ENCODE assay signal across 1 cellular context in the genomic region with DNA sequence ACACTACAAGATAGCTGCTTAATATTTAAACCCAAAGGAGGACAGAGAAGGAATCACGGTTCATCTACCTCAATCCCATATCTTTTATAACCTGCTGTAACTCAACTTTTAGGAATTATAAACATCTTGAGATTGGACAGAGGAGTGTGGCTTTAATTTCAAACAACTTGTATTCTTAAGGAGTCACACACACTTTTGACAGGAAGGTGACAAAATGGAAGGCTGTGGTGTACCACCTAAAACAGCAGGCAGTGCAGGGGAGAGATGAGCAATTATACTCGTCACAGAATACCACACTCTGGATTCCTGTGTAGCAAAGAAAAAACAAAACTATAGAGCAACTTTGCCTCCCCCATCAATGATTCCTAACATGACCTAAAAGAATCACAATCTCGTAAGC.
TF ChIP-seq lines count a peak whose summit lies in the region.

No MANE protein-coding gene starts in this region.

TF ChIP-seq in K562, 482 proteins besides CTCF, POLR2A, EP300 and RAD21 (continued from another document):
- TF ChIP-seq SFPQ (IDR thresholded peaks at IDR 0.05; ENCODE audit: low read depth, low read length): no peak
- TF ChIP-seq RBM39 (optimal IDR thresholded peaks at IDR 0.05; ENCODE audit: low read depth, low read length): no peak
- TF ChIP-seq CHD1 (IDR thresholded peaks at IDR 0.05; ENCODE audit: low read length): no peak
- no peak for TF ChIP-seq TAF1 (IDR thresholded peaks at IDR 0.05; ENCODE audit: control insufficient read depth, extremely low read depth, insufficient read depth, low read length, severe bottlenecking)
- no peak for TF ChIP-seq RBBP5 (IDR thresholded peaks at IDR 0.05; ENCODE audit: borderline replicate concordance, insufficient read depth, low read length, poor library complexity, severe bottlenecking)
- no peak for TF ChIP-seq ZNF764 (CRISPR knock-in tag; IDR thresholded peaks at IDR 0.05; ENCODE audit: low read depth)
- no peak for TF ChIP-seq PHF8 (IDR thresholded peaks at IDR 0.05; ENCODE audit: borderline replicate concordance, low read length)
